In the genomic region with DNA sequence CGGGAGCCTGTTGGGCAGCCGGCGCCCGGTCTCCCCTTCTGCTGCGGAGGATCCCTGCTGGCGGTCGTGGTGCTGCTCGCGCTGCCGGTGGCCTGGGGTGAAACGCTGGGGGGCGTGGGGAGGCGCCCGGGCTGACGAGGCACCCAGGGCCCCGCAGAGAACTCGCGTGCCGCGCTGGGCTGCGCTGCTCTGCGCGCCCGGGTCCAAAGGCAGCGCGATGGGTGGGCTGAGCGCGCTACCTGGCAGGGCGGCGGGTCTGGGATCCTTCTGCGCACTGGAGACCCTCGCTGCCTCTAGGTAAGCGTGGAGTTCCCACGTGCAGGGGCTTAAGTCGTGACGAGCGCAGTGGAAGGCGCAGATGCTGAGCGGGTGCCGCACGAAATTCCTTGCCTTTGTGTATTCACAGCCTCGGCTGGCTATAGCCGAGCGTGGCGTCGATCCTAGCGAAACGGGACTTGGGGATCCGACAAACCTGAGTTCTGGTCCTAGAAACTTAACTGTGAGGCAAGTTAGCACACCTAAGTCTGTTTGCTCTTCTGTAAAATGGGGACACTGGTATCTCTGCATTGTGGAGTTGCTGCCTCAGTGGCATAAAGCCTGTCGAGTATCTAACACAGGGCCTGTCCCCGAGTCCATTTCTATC, we compare ENCODE assay signal across 16 cellular contexts. TPM values are rescaled to one million over a fixed set of nuclear protein-coding genes. Genes with fewer than 3 reads are reported as not detected.
DNase-seq lines count a peak whose midpoint lies in the region; ATAC-seq, FAIRE-seq and TF ChIP-seq lines count a peak whose summit lies in the region.
"Had no signal": no experiment of that assay in that cellular context is flagged by ENCODE, and none has a peak within 500 bp of the region (broad histone marks: within the 10 kb centered on the region; RNA-seq: fewer than 3 reads in every experiment).

No MANE protein-coding gene starts in this region.

- H2BK120ac ChIP-seq in H1 (replicated peaks; ENCODE audit: low read depth, low read length): no peak overlapping the region
- no peak overlapping the region for H2BK120ac ChIP-seq in neuronal stem cell (ENCODE audit: low read depth, low read length)

- no peaks in the 10 kb centered on the region for H4K20me1 ChIP-seq in H1 (replicated peaks in 1 of 2; ENCODE audit: control insufficient read depth in 1 of 2, insufficient read depth in 2 of 2, low read length in 2 of 2)

- no peak overlapping the region for H3K27ac ChIP-seq in H1 (ENCODE audit: low read depth, low read length)
- H3K27ac ChIP-seq in neuronal stem cell (replicated peaks; ENCODE audit: low read length): no peak overlapping the region
- H3K27ac ChIP-seq: KMS-11, PC-9 had no signal

- H2AK5ac ChIP-seq in H1 (ENCODE audit: low read depth, low read length) (no peak overlapping the region), neuronal stem cell (ENCODE audit: low read depth, low read length) (no peak overlapping the region)

- 72% methylated on average over 36 of the region's 51 CpGs; no CpG with 5 or more reads in 1 of the 2 experiments for WGBS in H1 (ENCODE audit: extremely low coverage in 1 of 2, insufficient coverage in 1 of 2, insufficient read length in 1 of 2, insufficient replicate concordance in 2 of 2, low coverage in 1 of 2, low lambda C conversion rate in 2 of 2, missing lambda C conversion rate in 1 of 2), 2 experiments
- WGBS in neuronal stem cell (ENCODE audit: extremely low coverage in 2 of 2, insufficient read length in 2 of 2, insufficient replicate concordance in 1 of 2), 2 donors: no CpG with 5 or more reads among the region's 51 CpGs

- no peak for TF ChIP-seq POLR2A in H1 (IDR thresholded peaks at IDR 0.05; ENCODE audit: control extremely low read depth in 1 of 2, low read depth in 2 of 2, low read length in 2 of 2)

- H3K14ac ChIP-seq in H1 (ENCODE audit: insufficient read length) (no peak overlapping the region), neuronal stem cell (ENCODE audit: low read length) (no peak overlapping the region)

- peak overlapping the region; percentile 78; the same call in 1 of the 2 replicates for H2BK12ac ChIP-seq in H1 (ENCODE audit: low read depth, low read length)
- H2BK12ac ChIP-seq in neuronal stem cell (ENCODE audit: low read length): no peak overlapping the region

- CTCF ChIA-PET in H1 (lab: Charles Lee; ENCODE audit: partially characterized antibody): interaction anchor here (1.4 kb wide), 1 partner anchor 15 kb away, joined by 4 read pairs; no protein-coding TSS in a partner anchor

- H2BK15ac ChIP-seq in H1 (ENCODE audit: low read length) (no peak overlapping the region), neuronal stem cell (ENCODE audit: low read length) (no peak overlapping the region)

- H3K23ac ChIP-seq in H1 (ENCODE audit: insufficient read length): no peak overlapping the region
- H3K23ac ChIP-seq in neuronal stem cell (ENCODE audit: low read depth, low read length, poor library complexity): peak overlapping the region; percentile 89

- H3K4me1 ChIP-seq in H1 (replicated peaks in 1 of 4; ENCODE audit: control insufficient read depth in 3 of 4, insufficient read depth in 4 of 4, low read length in 3 of 4) (no peaks in the 10 kb centered on the region; a peak in 1 of 7 replicates), neuronal stem cell (ENCODE audit: control insufficient read depth in 2 of 2, insufficient read depth in 1 of 2, low read depth in 1 of 2, low read length in 2 of 2) (no peaks in the 10 kb centered on the region)

- DNase-seq in D341Med (ENCODE audit: low spot score): peak; percentile 31
- no peak for DNase-seq in H7
- DNase-seq in H1 (ENCODE audit: low read depth in 1 of 2, low spot score in 2 of 2): no peak
- DNase-seq in neuronal stem cell (ENCODE audit: low spot score): no peak
- no peak for DNase-seq in cerebellar cortex (ENCODE audit: low spot score)
- no peak for DNase-seq in MG63
- DNase-seq in D721Med (ENCODE audit: insufficient read length, low spot score): no peak
- DNase-seq: NCI-H1417 treated with DMSO at 0.1 percent for 48 hours, NCI-H510A, PC-9, SW 1271, trophoblast cell had no signal

- no peak overlapping the region for H3K56ac ChIP-seq in H1 (replicated peaks; ENCODE audit: insufficient read length, low read depth, low read length)

- peak overlapping the region; percentile 10; the same call in 1 of the 2 replicates for H3K4me3 ChIP-seq in H7 (ENCODE audit: insufficient read depth, low read depth, low read length)
- no peak overlapping the region for H3K4me3 ChIP-seq in H1 (ENCODE audit: extremely low read depth in 1 of 4, insufficient read depth in 2 of 4, low read depth in 3 of 4, low read length in 4 of 4)
- peak overlapping the region in 1 of 2 donors; percentile 35 for H3K4me3 ChIP-seq in neuronal stem cell (ENCODE audit: low read length in 2 of 2)
- H3K4me3 ChIP-seq in MG63: no peak overlapping the region
- H3K4me3 ChIP-seq: PC-9 had no signal

- H4K91ac ChIP-seq in H1 (replicated peaks; ENCODE audit: insufficient read length, low read length): no peak overlapping the region
- H4K91ac ChIP-seq in neuronal stem cell (ENCODE audit: low read depth, low read length, poor library complexity): no peak overlapping the region

- 0 out of 2 replicates have a peak overlapping the region, but pooled peaks have one; percentile 34 for H2BK20ac ChIP-seq in H1 (ENCODE audit: low read length)

- H3K18ac ChIP-seq in H1 (ENCODE audit: extremely low read depth, low read length): no peak overlapping the region
- H3K18ac ChIP-seq in neuronal stem cell (ENCODE audit: low read length): peak overlapping the region; percentile 28

- no peak for TF ChIP-seq EP300 in H1 (IDR thresholded peaks at IDR 0.05; ENCODE audit: borderline replicate concordance in 1 of 2, low read depth in 2 of 2, low read length in 2 of 2)

- POLR2A ChIA-PET in H1 (lab: Charles Lee; ENCODE audit: partially characterized antibody): no interaction called here

- H3K79me2 ChIP-seq in H1 (ENCODE audit: control insufficient read depth in 1 of 2, insufficient read depth in 2 of 2, low read length in 2 of 2): no peaks in the 10 kb centered on the region

- H3K79me1 ChIP-seq in H1 (ENCODE audit: low read depth, low read length) (no peaks in the 10 kb centered on the region), neuronal stem cell (ENCODE audit: low read depth, low read length) (no peaks in the 10 kb centered on the region)

- H2BK5ac ChIP-seq in H1 (ENCODE audit: low read depth, low read length) (no peak overlapping the region), neuronal stem cell (ENCODE audit: low read length) (no peak overlapping the region)

- no peak for TF ChIP-seq CTCF in H1 (IDR thresholded peaks at IDR 0.05; ENCODE audit: control extremely low read depth in 1 of 3, insufficient read depth in 1 of 3, low read depth in 1 of 3, low read length in 3 of 3)
- TF ChIP-seq CTCF in D721Med (IDR thresholded peaks at IDR 0.05; ENCODE audit: insufficient read depth, missing control alignments): no peak

- H3K4ac ChIP-seq in H1 (replicated peaks; ENCODE audit: insufficient read length, low read depth, low read length): no peak overlapping the region
- H3K4ac ChIP-seq in neuronal stem cell (ENCODE audit: low read length): no peak overlapping the region

- H3K36me3 ChIP-seq in H7 (replicated peaks; ENCODE audit: control insufficient read depth, insufficient read depth, low read length) (no peaks in the 10 kb centered on the region), H1 (ENCODE audit: control insufficient read depth in 2 of 4, insufficient read depth in 4 of 4, low read length in 3 of 4) (no peaks in the 10 kb centered on the region), neuronal stem cell (replicated peaks in 1 of 2; ENCODE audit: control insufficient read depth in 2 of 2, insufficient read depth in 2 of 2, low read length in 2 of 2) (no peaks in the 10 kb centered on the region), MG63 (no peaks in the 10 kb centered on the region)

- H3K27me3 ChIP-seq in H7 (ENCODE audit: control insufficient read depth, insufficient read depth, low read length) (0 out of 2 replicates have a peak, but pooled peaks cover 2% of the 10 kb centered on the region), H1 (replicated peaks in 1 of 4; ENCODE audit: control insufficient read depth in 3 of 4, extremely low read depth in 1 of 4, insufficient read depth in 3 of 4, low read length in 3 of 4) (no peaks in the 10 kb centered on the region), neuronal stem cell (ENCODE audit: control insufficient read depth in 3 of 3, insufficient read depth in 3 of 3, low read depth in 1 of 3, low read length in 3 of 3) (no peaks in the 10 kb centered on the region), MG63 (peaks cover 21% of the 10 kb centered on the region)

- H2AFZ ChIP-seq in H1 (ENCODE audit: low read length) (no peak overlapping the region; the same call in 1 of the 2 replicates), neuronal stem cell (ENCODE audit: low read length) (no peak overlapping the region)
- H2AFZ ChIP-seq: PC-9 had no signal

- H3K23me2 ChIP-seq in H1 (ENCODE audit: low read depth, low read length): no peaks in the 10 kb centered on the region

- H4K5ac ChIP-seq in H1 (ENCODE audit: insufficient read length, low read depth, low read length): no peak overlapping the region

- H3K4me2 ChIP-seq in H1 (ENCODE audit: insufficient read depth in 1 of 2, low read depth in 2 of 2, low read length in 2 of 2) (0 out of 4 replicates have a peak overlapping the region, but pooled peaks of 1 of the 2 experiments have one; percentile 15), neuronal stem cell (ENCODE audit: insufficient read depth, low read length, poor library complexity, severe bottlenecking) (no peak overlapping the region)
- H3K4me2 ChIP-seq: KMS-11, PC-9 had no signal

- H4K8ac ChIP-seq in H1 (ENCODE audit: extremely low read depth, insufficient read depth, low read length): no peak overlapping the region
- H4K8ac ChIP-seq in neuronal stem cell (ENCODE audit: low read depth, low read length): no peak overlapping the region

- no peak overlapping the region for H3K9ac ChIP-seq in H1 (replicated peaks in 1 of 4; ENCODE audit: extremely low read depth in 1 of 4, low read depth in 3 of 4, low read length in 3 of 4)
- H3K9ac ChIP-seq in neuronal stem cell (ENCODE audit: low read depth, low read length, poor library complexity): peak overlapping the region; percentile 44
- H3K9ac ChIP-seq: KMS-11 had no signal

- ATAC-seq in HG03097 (IDR thresholded peaks at IDR 0.05; ENCODE audit: low FRiP score, unreplicated experiment): no peak

- TF ChIP-seq RAD21 in H1 (IDR thresholded peaks at IDR 0.05 in 1 of 2, conservative IDR thresholded peaks at IDR 0.05 in 1 of 2; ENCODE audit: low read depth in 2 of 2, low read length in 2 of 2): no peak

- FAIRE-seq in H1 (lab: Jason Lieb, UNC) (no peak), D721Med (lab: Jason Lieb, UNC) (no peak)

- H3K9me3 ChIP-seq in H1 (ENCODE audit: insufficient read depth in 2 of 2, low read depth in 1 of 2, low read length in 1 of 2): peaks cover 0 to 8% of the 10 kb centered on the region in 2 experiments; a peak in 2 of 4 replicates
- H3K9me3 ChIP-seq in neuronal stem cell (replicated peaks in 1 of 2; ENCODE audit: control insufficient read depth in 2 of 2, insufficient read depth in 1 of 2, low read depth in 1 of 2, low read length in 2 of 2): no peaks in the 10 kb centered on the region
- H3K9me3 ChIP-seq in MG63: no peaks in the 10 kb centered on the region

RNA-seq across cellular contexts. Expression of gene CR1L, which starts 24.7 kb away (rescaled TPM):
- 0.48 TPM in 1 of 2 replicates, not detected in the other for total RNA-seq in H7 (2014; rRNA removed; shearing (Covaris generic))
- not detected in 2 replicates for total RNA-seq in H1 (2021; fragmentation: NEBNext Ultra II Directional; extraction: Animal tissue kit (Norgen Biotek cat#: 25700))
- polyA plus RNA-seq in H1 (2011; rRNA removed): 0.19 and 0.39 TPM in 2 replicates
- 0.37 TPM for polyA plus RNA-seq in H1 (2011; cell fraction: cytosol; rRNA removed)
- polyA plus RNA-seq in H1 (2011; cell fraction: nucleus; rRNA removed): 0.40 TPM
- polyA plus RNA-seq in H1 (2012, experiment 1 of 2): 0.32 TPM in 1 of 4 replicates, not detected in the others
- polyA plus RNA-seq in H1 (2012, experiment 2 of 2): not detected
- polyA plus RNA-seq in H1 (2013, experiment 1 of 2): 0.22 TPM
- 0.46 TPM for polyA plus RNA-seq in H1 (2013, experiment 2 of 2)
- 0.09 TPM in 1 of 2 replicates, not detected in the other for polyA minus RNA-seq in H1 (2011; rRNA and poly(A)+ RNA removed)
- polyA minus RNA-seq in H1 (2011; cell fraction: cytosol; rRNA and poly(A)+ RNA removed): not detected
- not detected for polyA minus RNA-seq in H1 (2011; cell fraction: nucleus; rRNA and poly(A)+ RNA removed)
- polyA plus RNA-seq in neuronal stem cell (2013, experiment 1 of 2): not detected
- polyA plus RNA-seq in neuronal stem cell (2013, experiment 2 of 2): not detected
- total RNA-seq in MG63 (2014; rRNA removed; shearing (Covaris generic); ENCODE audit: low replicate concordance): not detected in 2 replicates
- total RNA-seq: osteocyte, PC-9 had no signal
- polyA plus RNA-seq: adipose tissue had no signal
